1 cellular context compared by ENCODE assay signal in the genomic region with DNA sequence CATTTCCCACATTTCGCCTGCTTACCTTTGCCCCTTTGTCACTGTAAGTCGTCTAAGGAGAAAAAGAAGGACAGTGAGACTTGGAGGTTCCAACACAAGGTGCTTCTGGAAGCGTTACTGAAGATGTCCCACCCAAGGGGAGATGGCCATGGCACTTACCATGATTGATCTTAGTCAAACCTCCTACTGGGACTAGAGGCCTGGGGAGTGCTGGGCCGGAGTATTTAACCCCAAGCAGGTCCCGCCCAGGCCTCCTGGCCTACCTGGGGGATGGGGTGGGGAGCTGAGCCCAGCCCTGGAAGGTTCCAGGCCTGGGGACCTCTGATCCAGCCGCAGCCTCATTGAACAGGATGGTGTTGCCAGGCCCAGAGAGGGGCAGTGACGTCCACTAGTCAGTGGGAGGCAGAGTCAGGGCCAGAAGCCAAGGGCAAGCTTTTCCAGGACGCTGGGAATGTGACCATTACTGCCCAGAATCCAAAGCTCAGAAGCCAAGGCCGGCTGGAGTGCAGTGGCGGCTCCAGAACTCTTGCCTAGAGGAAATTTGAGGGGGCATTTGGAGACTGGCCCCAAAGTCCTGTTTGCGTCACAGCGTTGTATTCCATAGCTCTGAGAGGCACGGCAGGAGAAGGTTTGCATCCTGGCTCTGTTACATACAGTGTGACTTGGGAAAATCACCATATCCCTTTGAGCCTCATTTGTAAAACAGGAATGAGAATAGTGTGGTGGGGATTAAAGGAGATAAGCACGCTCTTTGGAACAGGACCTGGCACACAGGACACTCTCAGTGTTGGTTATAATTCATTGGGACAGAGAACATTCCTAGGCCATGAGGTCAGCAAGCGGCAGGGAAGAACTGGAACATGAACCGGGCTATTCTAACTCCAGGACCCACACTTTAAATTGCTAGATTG.
TF ChIP-seq lines count a peak whose summit lies in the region.

A gene (minus strand): TSS at position 198 of the 911 bp plus-strand sequence. CDS start 36 bp downstream, at position 162.

TF ChIP-seq in GM23338, 12 proteins besides CTCF, POLR2A, EP300 and RAD21 (continued from another document):
- TF ChIP-seq, protein P1, sequence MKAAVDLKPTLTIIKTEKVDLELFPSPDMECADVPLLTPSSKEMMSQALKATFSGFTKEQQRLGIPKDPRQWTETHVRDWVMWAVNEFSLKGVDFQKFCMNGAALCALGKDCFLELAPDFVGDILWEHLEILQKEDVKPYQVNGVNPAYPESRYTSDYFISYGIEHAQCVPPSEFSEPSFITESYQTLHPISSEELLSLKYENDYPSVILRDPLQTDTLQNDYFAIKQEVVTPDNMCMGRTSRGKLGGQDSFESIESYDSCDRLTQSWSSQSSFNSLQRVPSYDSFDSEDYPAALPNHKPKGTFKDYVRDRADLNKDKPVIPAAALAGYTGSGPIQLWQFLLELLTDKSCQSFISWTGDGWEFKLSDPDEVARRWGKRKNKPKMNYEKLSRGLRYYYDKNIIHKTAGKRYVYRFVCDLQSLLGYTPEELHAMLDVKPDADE (IDR thresholded peaks at IDR 0.05), result no peak
- TF ChIP-seq ZNF331 (CRISPR knock-in tag; IDR thresholded peaks at IDR 0.05; ENCODE audit: low read depth), result no peak
- TF ChIP-seq ZNF114 (CRISPR knock-in tag; IDR thresholded peaks at IDR 0.05), result no peak
- TF ChIP-seq STAT1 (IDR thresholded peaks at IDR 0.05; ENCODE audit: unreplicated experiment), result no peak
- TF ChIP-seq EZH2phosphoT487 (IDR thresholded peaks at IDR 0.05; ENCODE audit: unreplicated experiment), result no peak
TF ChIP-seq in GM23338: peak in this region for 0.
